35 cellular contexts compared by ENCODE assay signal in genomic region chr20:54713727-54714126, GRCh38.
"Had no signal": no experiment of that assay in that cellular context is flagged by ENCODE, and none has a peak within 500 bp of the region (broad histone marks: within the 10 kb centered on the region; RNA-seq: fewer than 3 reads in every experiment).

No MANE protein-coding gene starts in this region.

- H3K9ac ChIP-seq: KMS-11 had no signal

- DNase-seq: Karpas-422, Kasumi-1, KBM-7, KG1, MG63, MM.1S, MV-4-11, NCI-H1048, NCI-H1092, NCI-H1092 treated with DMSO at 0.1 percent for 48 hours, NCI-H1105, NCI-H1105 treated with DMSO at 0.1 percent for 48 hours, NCI-H1417, NCI-H1417 treated with DMSO at 0.1 percent for 48 hours, NCI-H1436, NCI-H1436 treated with DMSO at 0.1 percent for 48 hours, NCI-H146, NCI-H1694, NCI-H1694 treated with DMSO at 0.1 percent for 48 hours, NCI-H187, NCI-H187 treated with DMSO at 0.1 percent for 48 hours, NCI-H1930, NCI-H2029, NCI-H2029 treated with DMSO at 0.1 percent for 48 hours, NCI-H2081, NCI-H2081 treated with DMSO at 0.1 percent for 48 hours, NCI-H2107, NCI-H2171, NCI-H2171 treated with DMSO at 0.1 percent for 48 hours, NCI-H2227 treated with DMSO at 0.1 percent for 48 hours, NCI-H226, NCI-H345, NCI-H446, NCI-H446 treated with DMSO at 0.1 percent for 48 hours had no signal

- H3K27me3 ChIP-seq: MG63 had no signal

- H3K36me3 ChIP-seq: MG63 had no signal

- H3K4me3 ChIP-seq: MG63 had no signal

- H3K27ac ChIP-seq: KMS-11 had no signal

- H3K9me3 ChIP-seq: MG63 had no signal
